In the genomic region with DNA sequence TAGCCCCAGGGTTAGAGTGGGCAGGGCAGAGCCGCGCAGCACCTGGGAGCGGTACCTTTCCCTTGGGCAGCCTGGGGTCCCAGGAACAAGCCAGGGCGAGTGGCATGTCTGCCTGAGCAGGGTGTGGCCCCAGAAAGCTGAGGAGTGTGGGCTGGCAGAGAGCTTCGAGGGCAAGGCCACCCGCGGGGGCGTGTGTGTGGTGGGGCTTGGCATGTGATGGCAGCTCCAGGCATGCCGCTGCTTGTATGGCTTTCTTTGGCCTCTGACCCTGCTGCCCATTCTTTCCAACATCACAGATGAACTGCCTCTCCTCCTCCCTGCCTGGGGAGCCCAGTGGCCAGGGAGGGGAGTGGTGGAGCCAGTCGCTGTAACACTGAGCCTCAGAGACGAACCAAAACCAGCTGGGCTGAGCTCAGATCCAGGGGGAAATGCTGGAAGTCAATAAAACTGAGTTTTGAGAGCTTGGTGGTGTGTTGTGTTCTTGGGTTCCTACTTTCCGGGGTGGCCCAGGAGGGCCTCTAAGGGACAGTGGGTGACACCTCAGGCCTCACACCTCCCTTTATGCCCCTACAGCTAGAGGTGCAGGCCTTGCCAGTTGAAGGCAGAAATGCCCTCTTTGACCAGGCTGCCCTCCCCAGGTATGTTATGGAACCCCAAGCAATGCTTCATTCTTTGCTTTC, we compare ENCODE assay signal across 1 cellular context.
TF ChIP-seq lines count a peak whose summit lies in the region.

No MANE protein-coding gene starts in this region.

TF ChIP-seq in GM23338, 12 proteins besides CTCF, POLR2A, EP300 and RAD21 (continued from another document):
- TF ChIP-seq, protein P1, sequence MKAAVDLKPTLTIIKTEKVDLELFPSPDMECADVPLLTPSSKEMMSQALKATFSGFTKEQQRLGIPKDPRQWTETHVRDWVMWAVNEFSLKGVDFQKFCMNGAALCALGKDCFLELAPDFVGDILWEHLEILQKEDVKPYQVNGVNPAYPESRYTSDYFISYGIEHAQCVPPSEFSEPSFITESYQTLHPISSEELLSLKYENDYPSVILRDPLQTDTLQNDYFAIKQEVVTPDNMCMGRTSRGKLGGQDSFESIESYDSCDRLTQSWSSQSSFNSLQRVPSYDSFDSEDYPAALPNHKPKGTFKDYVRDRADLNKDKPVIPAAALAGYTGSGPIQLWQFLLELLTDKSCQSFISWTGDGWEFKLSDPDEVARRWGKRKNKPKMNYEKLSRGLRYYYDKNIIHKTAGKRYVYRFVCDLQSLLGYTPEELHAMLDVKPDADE (IDR thresholded peaks at IDR 0.05): no peak
